In the genomic region with DNA sequence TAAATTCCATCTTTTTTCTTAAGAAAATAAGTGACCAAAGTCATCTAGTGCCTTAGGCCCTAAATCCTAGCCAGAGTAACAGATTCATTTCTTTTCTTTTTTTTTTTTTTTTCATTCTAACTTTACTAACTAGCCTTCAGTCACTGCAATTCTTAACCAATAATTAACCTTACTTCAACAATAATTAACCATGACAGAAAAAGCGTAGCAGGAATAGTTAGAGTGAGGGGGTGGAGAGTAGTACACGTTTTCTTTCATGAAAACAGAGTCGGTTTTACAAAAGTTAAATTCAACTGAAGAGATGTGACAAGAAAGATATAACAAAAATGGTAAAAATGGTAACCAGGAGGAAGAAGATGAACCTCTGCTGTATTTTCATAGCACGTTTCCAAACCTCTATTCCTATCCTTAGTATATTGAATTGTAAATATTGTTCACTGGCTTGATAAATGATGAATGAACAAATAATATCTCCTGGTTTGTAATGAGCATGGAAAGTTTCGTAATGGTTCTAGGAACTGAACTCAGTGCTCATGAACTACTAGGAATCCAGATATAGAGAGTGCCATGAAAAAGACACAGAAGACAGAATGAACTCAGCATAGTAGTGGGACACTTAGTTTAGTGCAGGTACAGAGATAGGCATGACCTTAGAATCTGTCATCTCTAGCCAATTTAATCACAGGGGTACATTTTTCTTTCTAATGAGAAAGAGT, we compare ENCODE assay signal across 2 cellular contexts.
TF ChIP-seq lines count a peak whose summit lies in the region.

No MANE protein-coding gene starts in this region.

TF ChIP-seq in liver, 16 proteins besides CTCF, POLR2A, EP300 and RAD21 (continued from another document):
- TF ChIP-seq, protein P1, sequence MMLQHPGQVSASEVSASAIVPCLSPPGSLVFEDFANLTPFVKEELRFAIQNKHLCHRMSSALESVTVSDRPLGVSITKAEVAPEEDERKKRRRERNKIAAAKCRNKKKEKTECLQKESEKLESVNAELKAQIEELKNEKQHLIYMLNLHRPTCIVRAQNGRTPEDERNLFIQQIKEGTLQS (IDR thresholded peaks at IDR 0.05), result no peak
- TF ChIP-seq NR2F2 (IDR thresholded peaks at IDR 0.05) (no peak), FOXA1 (IDR thresholded peaks at IDR 0.05) (no peak), REST (IDR thresholded peaks at IDR 0.05) (peak; percentile 79), SP1 (IDR thresholded peaks at IDR 0.05) (peak; percentile 78), GABPA (IDR thresholded peaks at IDR 0.05 in 1 of 2, conservative IDR thresholded peaks at IDR 0.05 in 1 of 2) (no peak), TAF1 (conservative IDR thresholded peaks at IDR 0.05) (peak; percentile 20), FOXA2 (IDR thresholded peaks at IDR 0.05) (no peak), RXRA (IDR thresholded peaks at IDR 0.05) (peak; percentile 80 to 82), HNF4A (conservative IDR thresholded peaks at IDR 0.05) (peak; percentile 66), JUND (IDR thresholded peaks at IDR 0.05) (peak in 1 of 2 donors; percentile 65), YY1 (IDR thresholded peaks at IDR 0.05) (peak; percentile 83), HNF4G (IDR thresholded peaks at IDR 0.05) (no peak), EGR1 (IDR thresholded peaks at IDR 0.05; ENCODE audit: low read depth in 2 of 2) (peak; percentile 74 to 90)

TF ChIP-seq in HepG2, 621 proteins besides CTCF, POLR2A, EP300 and RAD21 (continued from another document):
- TF ChIP-seq, protein P1 (CRISPR knock-in tag; IDR thresholded peaks at IDR 0.05), result no peak
- TF ChIP-seq NFKBIZ (CRISPR knock-in tag; IDR thresholded peaks at IDR 0.05) (no peak), ZBTB3 (CRISPR knock-in tag; IDR thresholded peaks at IDR 0.05; ENCODE audit: borderline replicate concordance, low read depth) (no peak), SNRNP70 (IDR thresholded peaks at IDR 0.05; ENCODE audit: low read depth, low read length) (no peak), ZNF678 (CRISPR knock-in tag; IDR thresholded peaks at IDR 0.05) (no peak), CREB1 (IDR thresholded peaks at IDR 0.05) (no peak), CREB1 (CRISPR knock-in tag; IDR thresholded peaks at IDR 0.05) (no peak)
- TF ChIP-seq, protein P2, sequence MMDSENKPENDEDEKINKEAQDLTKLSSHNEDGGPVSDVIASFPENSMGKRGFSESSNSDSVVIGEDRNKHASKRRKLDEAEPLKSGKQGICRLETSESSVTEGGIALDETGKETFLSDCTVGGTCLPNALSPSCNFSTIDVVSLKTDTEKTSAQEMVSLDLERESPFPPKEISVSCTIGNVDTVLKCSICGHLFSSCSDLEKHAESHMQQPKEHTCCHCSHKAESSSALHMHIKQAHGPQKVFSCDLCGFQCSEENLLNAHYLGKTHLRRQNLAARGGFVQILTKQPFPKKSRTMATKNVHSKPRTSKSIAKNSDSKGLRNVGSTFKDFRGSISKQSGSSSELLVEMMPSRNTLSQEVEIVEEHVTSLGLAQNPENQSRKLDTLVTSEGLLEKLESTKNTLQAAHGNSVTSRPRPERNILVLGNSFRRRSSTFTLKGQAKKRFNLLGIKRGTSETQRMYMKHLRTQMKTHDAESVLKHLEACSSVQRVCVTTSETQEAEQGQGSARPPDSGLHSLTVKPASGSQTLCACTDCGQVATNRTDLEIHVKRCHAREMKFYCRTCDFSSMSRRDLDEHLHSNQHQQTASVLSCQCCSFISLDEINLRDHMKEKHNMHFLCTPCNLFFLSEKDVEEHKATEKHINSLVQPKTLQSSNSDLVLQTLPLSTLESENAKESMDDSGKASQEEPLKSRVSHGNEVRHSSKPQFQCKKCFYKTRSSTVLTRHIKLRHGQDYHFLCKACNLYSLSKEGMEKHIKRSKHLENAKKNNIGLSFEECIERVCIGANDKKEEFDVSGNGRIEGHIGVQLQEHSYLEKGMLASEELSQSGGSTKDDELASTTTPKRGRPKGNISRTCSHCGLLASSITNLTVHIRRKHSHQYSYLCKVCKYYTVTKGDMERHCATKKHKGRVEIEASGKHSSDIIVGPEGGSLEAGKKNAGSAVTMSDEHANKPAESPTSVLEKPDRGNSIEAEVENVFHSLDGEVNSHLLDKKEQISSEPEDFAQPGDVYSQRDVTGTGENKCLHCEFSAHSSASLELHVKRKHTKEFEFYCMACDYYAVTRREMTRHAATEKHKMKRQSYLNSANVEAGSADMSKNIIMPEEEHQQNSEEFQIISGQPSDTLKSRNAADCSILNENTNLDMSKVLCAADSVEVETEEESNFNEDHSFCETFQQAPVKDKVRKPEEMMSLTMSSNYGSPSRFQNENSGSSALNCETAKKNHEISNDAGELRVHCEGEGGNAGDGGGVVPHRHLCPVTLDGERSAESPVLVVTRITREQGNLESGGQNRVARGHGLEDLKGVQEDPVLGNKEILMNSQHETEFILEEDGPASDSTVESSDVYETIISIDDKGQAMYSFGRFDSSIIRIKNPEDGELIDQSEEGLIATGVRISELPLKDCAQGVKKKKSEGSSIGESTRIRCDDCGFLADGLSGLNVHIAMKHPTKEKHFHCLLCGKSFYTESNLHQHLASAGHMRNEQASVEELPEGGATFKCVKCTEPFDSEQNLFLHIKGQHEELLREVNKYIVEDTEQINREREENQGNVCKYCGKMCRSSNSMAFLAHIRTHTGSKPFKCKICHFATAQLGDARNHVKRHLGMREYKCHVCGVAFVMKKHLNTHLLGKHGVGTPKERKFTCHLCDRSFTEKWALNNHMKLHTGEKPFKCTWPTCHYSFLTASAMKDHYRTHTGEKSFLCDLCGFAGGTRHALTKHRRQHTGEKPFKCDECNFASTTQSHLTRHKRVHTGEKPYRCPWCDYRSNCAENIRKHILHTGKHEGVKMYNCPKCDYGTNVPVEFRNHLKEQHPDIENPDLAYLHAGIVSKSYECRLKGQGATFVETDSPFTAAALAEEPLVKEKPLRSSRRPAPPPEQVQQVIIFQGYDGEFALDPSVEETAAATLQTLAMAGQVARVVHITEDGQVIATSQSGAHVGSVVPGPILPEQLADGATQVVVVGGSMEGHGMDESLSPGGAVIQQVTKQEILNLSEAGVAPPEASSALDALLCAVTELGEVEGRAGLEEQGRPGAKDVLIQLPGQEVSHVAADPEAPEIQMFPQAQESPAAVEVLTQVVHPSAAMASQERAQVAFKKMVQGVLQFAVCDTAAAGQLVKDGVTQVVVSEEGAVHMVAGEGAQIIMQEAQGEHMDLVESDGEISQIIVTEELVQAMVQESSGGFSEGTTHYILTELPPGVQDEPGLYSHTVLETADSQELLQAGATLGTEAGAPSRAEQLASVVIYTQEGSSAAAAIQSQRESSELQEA (CRISPR knock-in tag; IDR thresholded peaks at IDR 0.05; ENCODE audit: not compliant biosample characterization), result no peak
- TF ChIP-seq, protein P3, sequence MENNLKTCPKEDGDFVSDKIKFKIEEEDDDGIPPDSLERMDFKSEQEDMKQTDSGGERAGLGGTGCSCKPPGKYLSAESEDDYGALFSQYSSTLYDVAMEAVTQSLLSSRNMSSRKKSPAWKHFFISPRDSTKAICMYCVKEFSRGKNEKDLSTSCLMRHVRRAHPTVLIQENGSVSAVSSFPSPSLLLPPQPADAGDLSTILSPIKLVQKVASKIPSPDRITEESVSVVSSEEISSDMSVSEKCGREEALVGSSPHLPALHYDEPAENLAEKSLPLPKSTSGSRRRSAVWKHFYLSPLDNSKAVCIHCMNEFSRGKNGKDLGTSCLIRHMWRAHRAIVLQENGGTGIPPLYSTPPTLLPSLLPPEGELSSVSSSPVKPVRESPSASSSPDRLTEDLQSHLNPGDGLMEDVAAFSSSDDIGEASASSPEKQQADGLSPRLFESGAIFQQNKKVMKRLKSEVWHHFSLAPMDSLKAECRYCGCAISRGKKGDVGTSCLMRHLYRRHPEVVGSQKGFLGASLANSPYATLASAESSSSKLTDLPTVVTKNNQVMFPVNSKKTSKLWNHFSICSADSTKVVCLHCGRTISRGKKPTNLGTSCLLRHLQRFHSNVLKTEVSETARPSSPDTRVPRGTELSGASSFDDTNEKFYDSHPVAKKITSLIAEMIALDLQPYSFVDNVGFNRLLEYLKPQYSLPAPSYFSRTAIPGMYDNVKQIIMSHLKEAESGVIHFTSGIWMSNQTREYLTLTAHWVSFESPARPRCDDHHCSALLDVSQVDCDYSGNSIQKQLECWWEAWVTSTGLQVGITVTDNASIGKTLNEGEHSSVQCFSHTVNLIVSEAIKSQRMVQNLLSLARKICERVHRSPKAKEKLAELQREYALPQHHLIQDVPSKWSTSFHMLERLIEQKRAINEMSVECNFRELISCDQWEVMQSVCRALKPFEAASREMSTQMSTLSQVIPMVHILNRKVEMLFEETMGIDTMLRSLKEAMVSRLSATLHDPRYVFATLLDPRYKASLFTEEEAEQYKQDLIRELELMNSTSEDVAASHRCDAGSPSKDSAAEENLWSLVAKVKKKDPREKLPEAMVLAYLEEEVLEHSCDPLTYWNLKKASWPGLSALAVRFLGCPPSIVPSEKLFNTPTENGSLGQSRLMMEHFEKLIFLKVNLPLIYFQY (CRISPR knock-in tag; IDR thresholded peaks at IDR 0.05; ENCODE audit: borderline replicate concordance), result no peak
